ENCODE assay signal across 8 cellular contexts in genomic region chr3:110400315-110400714, GRCh38.
"Had no signal": no experiment of that assay in that cellular context is flagged by ENCODE, and none has a peak within 500 bp of the region (broad histone marks: within the 10 kb centered on the region; RNA-seq: fewer than 3 reads in every experiment).

No MANE protein-coding gene starts in this region.

- ATAC-seq: GM12878 had no signal

- DNase-seq: GDM1, GF-D8 had no signal

- H3K4me3 ChIP-seq: GM12878 had no signal

- FAIRE-seq: G401.6, GM12878, GM12891, GM12892, GM18507, GM19239 had no signal
